Comparison of ENCODE assay signal across 23 cellular contexts in genomic region chr1:160040481-160040880, GRCh38. TPM values are rescaled to one million over a fixed set of nuclear protein-coding genes. Genes with fewer than 3 reads are reported as not detected.
"Had no signal": no experiment of that assay in that cellular context is flagged by ENCODE, and none has a peak within 500 bp of the region (broad histone marks: within the 10 kb centered on the region; RNA-seq: fewer than 3 reads in every experiment).

No MANE protein-coding gene starts in this region.

- H3K9me3 ChIP-seq: SJSA1 had no signal

- H3K36me3 ChIP-seq: SJSA1 had no signal

- DNase-seq: Kasumi-1, MV-4-11, NCI-H1048, NCI-H1105, NCI-H1417, NCI-H1436 treated with DMSO at 0.1 percent for 48 hours, NCI-H1694, NCI-H187 treated with DMSO at 0.1 percent for 48 hours, NCI-H2029 treated with DMSO at 0.1 percent for 48 hours, NCI-H2171 treated with DMSO at 0.1 percent for 48 hours, NCI-H524, NCI-H526 treated with DMSO at 0.1 percent for 48 hours, NCI-H774, Right ventricle myocardium superior, RPMI8226, SIG-M5 had no signal

- H3K4me3 ChIP-seq: SJSA1, SK-N-MC had no signal

- FAIRE-seq: RCC 7860 had no signal

- H3K4me1 ChIP-seq: SJSA1 had no signal

- H3K27ac ChIP-seq: KMS-11, SJSA1, SK-N-MC had no signal

RNA-seq across cellular contexts. Expression of gene KCNJ10, which starts 29.5 kb away (rescaled TPM):
- total RNA-seq: HT-29, M059J, NCI-H460, SJSA1 had no signal

RNA-seq across cellular contexts. Expression of gene KCNJ9, which starts 40.9 kb away (rescaled TPM):
- total RNA-seq: HT-29, M059J, NCI-H460, Right ventricle myocardium superior, SJSA1 had no signal
